ENCODE assay signal across 25 cellular contexts in the genomic region with DNA sequence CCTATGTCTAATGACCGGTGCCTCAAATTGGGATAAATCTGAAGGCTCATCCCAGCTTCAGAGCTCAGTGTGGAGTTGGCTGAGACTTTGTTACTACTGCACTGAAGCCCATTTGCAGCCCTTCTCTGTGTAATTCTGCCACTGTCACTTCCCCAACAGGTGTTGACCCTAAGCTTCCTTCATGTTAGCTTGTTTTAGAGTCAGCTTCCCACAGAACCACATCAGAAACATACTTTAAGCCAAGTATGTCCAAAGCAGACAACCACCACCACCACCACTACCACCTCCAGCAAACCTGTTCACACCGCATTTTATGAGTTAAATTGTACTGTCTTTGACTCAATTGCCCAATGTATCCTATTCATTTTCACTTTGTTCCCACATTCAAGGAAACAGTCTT. TPM values are rescaled to one million over a fixed set of nuclear protein-coding genes. Genes with fewer than 3 reads are reported as not detected.
"Had no signal": no experiment of that assay in that cellular context is flagged by ENCODE, and none has a peak within 500 bp of the region (broad histone marks: within the 10 kb centered on the region; RNA-seq: fewer than 3 reads in every experiment).

No MANE protein-coding gene starts in this region.

- H3K4me3 Mint-ChIP-seq: natural killer cell treated with Interleukin-12 subunit alpha and Interleukin-12 subunit beta and Interleukin-15 and Interleukin-18, amount 100 ng/mL, for 72 hours; neural progenitor cell had no signal

- DNase-seq: cortex of kidney; dorsolateral prefrontal cortex; effector CD8-positive, alpha-beta T cell; heart left ventricle; hippocampal formation; kidney glomerular epithelial cell; nucleus accumbens; ovary; sigmoid colon; small intestine; stimulated activated CD4-positive, alpha-beta T cell treated with anti-CD3 and anti-CD28 coated beads, Interleukin-12 subunit alpha, Interleukin-12 subunit beta, amount 100 ng/mL, for 4 hours; stimulated activated naive CD4-positive, alpha-beta T cell; testis had no signal

- H3K27me3 ChIP-seq: dorsolateral prefrontal cortex, heart left ventricle, neural progenitor cell, ovary, right atrium auricular region, sigmoid colon, testis, tibial nerve had no signal

- H3K9me3 ChIP-seq: ovary, right atrium auricular region, sigmoid colon, testis, tibial nerve had no signal

- H3K4me1 ChIP-seq: neural progenitor cell, right atrium auricular region, sigmoid colon, testis, tibial nerve had no signal

- H3K4me3 ChIP-seq: dorsolateral prefrontal cortex, heart left ventricle, neural progenitor cell, ovary, right atrium auricular region, sigmoid colon, testis, tibial nerve had no signal

- H3K36me3 Mint-ChIP-seq: neural progenitor cell had no signal

- H3K27me3 Mint-ChIP-seq: natural killer cell treated with Interleukin-12 subunit alpha and Interleukin-12 subunit beta and Interleukin-15 and Interleukin-18, amount 100 ng/mL, for 72 hours had no signal

- H3K27ac Mint-ChIP-seq: natural killer cell treated with Interleukin-12 subunit alpha and Interleukin-12 subunit beta and Interleukin-15 and Interleukin-18, amount 100 ng/mL, for 72 hours; neural progenitor cell had no signal

- H3K27ac ChIP-seq: dorsolateral prefrontal cortex, heart left ventricle, neural progenitor cell, ovary, right atrium auricular region, sigmoid colon, testis, tibial nerve had no signal

- H3K36me3 ChIP-seq: heart left ventricle, neural progenitor cell, ovary, right atrium auricular region, sigmoid colon, tibial nerve had no signal

RNA-seq across cellular contexts. Expression of a gene that starts 25.2 kb away (rescaled TPM):
- total RNA-seq: dorsolateral prefrontal cortex; frontal cortex; glomerular endothelial cell; heart left ventricle; liver; lung microvascular endothelial cell; natural killer cell treated with Interleukin-12 subunit alpha and Interleukin-12 subunit beta and Interleukin-15 and Interleukin-18, amount 100 ng/mL, for 72 hours; ovary; posterior vena cava; right atrium auricular region; sigmoid colon; subcutaneous adipose tissue; testis; tibial nerve; ureter had no signal
- polyA plus RNA-seq: esophagus, heart left ventricle, liver, ovary, sigmoid colon had no signal
